ENCODE assay signal across 31 cellular contexts in the genomic region with DNA sequence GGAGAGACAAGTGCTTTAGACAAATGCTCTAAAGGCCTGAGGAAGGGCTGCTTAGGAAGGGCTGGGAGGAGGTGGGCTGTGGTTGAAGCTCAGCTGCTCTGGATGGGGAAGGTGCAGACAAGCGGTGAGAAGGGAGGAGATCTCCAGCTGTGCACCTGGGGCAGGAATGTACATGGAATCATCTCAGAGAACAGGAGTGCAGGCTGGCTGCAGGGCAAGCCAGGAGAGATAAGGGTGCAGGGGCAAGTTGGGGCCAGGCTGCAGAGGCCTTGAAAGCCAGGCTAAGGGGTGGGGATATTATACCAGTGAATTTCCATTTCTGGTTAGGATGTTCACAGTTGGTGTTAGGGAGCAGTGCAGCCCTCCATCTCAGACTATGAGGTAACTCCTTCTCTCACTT. TPM values are rescaled to one million over a fixed set of nuclear protein-coding genes. Genes with fewer than 3 reads are reported as not detected.
"Had no signal": no experiment of that assay in that cellular context is flagged by ENCODE, and none has a peak within 500 bp of the region (broad histone marks: within the 10 kb centered on the region; RNA-seq: fewer than 3 reads in every experiment).

No MANE protein-coding gene starts in this region.

- H3K4me3 Mint-ChIP-seq: activated CD4-positive, alpha-beta memory T cell treated with anti-CD3 and anti-CD28 coated beads for 36 hours; activated CD4-positive, alpha-beta T cell treated with anti-CD3 and anti-CD28 coated beads for 36 hours; activated CD4-positive, alpha-beta T cell treated with anti-CD3 and anti-CD28 coated beads, Interleukin-2, amount 10 ng/mL, durations not matched to agents 24 days and 14 days; activated CD8-positive, alpha-beta memory T cell treated with anti-CD3 and anti-CD28 coated beads, Interleukin-2, amount 10 ng/mL, durations not matched to agents 7 days and 5 days; activated CD8-positive, alpha-beta T cell treated with anti-CD3 and anti-CD28 coated beads, Interleukin-2, amount 10 ng/mL, durations not matched to agents 7 days and 5 days; activated naive CD8-positive, alpha-beta T cell; activated T-helper 1 cell treated with anti-CD3 and anti-CD28 coated beads, Interleukin-12 subunit alpha, Interleukin-12 subunit beta, Interleukin-2, Interleukin-4 antibody, amounts not matched to agents 30 ng/mL and 10 ng/mL and 1 ng/mL, durations not matched to agents 14 hours and 24 hours and 36 hours; T-helper 17 cell; T-helper 2 cell treated with Interferon-gamma antibody and Interleukin-4, amounts not matched to agents 5 μg/mL and 100 μg/mL, for 36 hours had no signal

- H3K36me3 ChIP-seq: brain microvascular endothelial cell had no signal

- DNase-seq: activated CD4-positive, alpha-beta memory T cell treated with anti-CD3 and anti-CD28 coated beads for 36 hours; activated CD4-positive, alpha-beta T cell treated with anti-CD3 and anti-CD28 coated beads for 36 hours; activated CD4-positive, alpha-beta T cell treated with anti-CD3 and anti-CD28 coated beads, Interleukin-2, amount 10 ng/mL, durations not matched to agents 24 days and 14 days; activated CD4-positive, CD25-positive, alpha-beta regulatory T cell; activated CD4-positive, CD25-positive, alpha-beta regulatory T cell treated with anti-CD3 and anti-CD28 coated beads, Interleukin-2, amount 50 U/mL, for 72 hours; activated CD8-positive, alpha-beta memory T cell treated with anti-CD3 and anti-CD28 coated beads, Interleukin-2, amount 10 ng/mL, durations not matched to agents 7 days and 5 days; activated CD8-positive, alpha-beta memory T cell treated with anti-CD3 and anti-CD28 coated beads, Interleukin-2, amount 50 U/mL, for 4 hours; activated CD8-positive, alpha-beta T cell treated with anti-CD3 and anti-CD28 coated beads, Interleukin-2, amount 10 ng/mL, durations not matched to agents 7 days and 5 days; activated effector memory CD4-positive, alpha-beta T cell treated with anti-CD3 and anti-CD28 coated beads, Interleukin-2, amount 50 U/mL, for 16 hours; activated naive CD4-positive, alpha-beta T cell treated with anti-CD3 and anti-CD28 coated beads, Interleukin-2, amount 50 U/mL, for 16 hours; activated T-cell treated with anti-CD3 and anti-CD28 coated beads, Interleukin-2, amount 50 U/mL, for 1 hour; activated T-cell treated with anti-CD3 and anti-CD28 coated beads, Interleukin-2, amount 50 U/mL, for 48 hours; amniotic stem cell; anterior cingulate cortex; brain microvascular endothelial cell; caudate nucleus; effector CD8-positive, alpha-beta T cell; foreskin fibroblast; head of caudate nucleus; T-helper 1 cell; T-helper 17 cell; T1000 had no signal

- H3K36me3 Mint-ChIP-seq: activated CD4-positive, alpha-beta memory T cell treated with anti-CD3 and anti-CD28 coated beads for 36 hours; activated CD8-positive, alpha-beta memory T cell treated with anti-CD3 and anti-CD28 coated beads, Interleukin-2, amount 10 ng/mL, durations not matched to agents 7 days and 5 days; activated naive CD8-positive, alpha-beta T cell had no signal

- ATAC-seq: activated CD4-positive, alpha-beta T cell treated with anti-CD3 and anti-CD28 coated beads for 36 hours; activated CD8-positive, alpha-beta memory T cell treated with anti-CD3 and anti-CD28 coated beads, Interleukin-2, amount 10 ng/mL, durations not matched to agents 7 days and 5 days; activated CD8-positive, alpha-beta T cell treated with anti-CD3 and anti-CD28 coated beads, Interleukin-2, amount 10 ng/mL, durations not matched to agents 7 days and 5 days; esophagus mucosa; T-helper 17 cell had no signal

- H3K27ac ChIP-seq: brain microvascular endothelial cell had no signal

- H3K4me1 Mint-ChIP-seq: activated CD4-positive, alpha-beta T cell treated with anti-CD3 and anti-CD28 coated beads for 36 hours; activated CD4-positive, alpha-beta T cell treated with anti-CD3 and anti-CD28 coated beads, Interleukin-2, amount 10 ng/mL, durations not matched to agents 24 days and 14 days; activated CD8-positive, alpha-beta memory T cell treated with anti-CD3 and anti-CD28 coated beads, Interleukin-2, amount 10 ng/mL, durations not matched to agents 7 days and 5 days; T-helper 17 cell had no signal

- H3K27ac Mint-ChIP-seq: activated CD4-positive, alpha-beta memory T cell treated with anti-CD3 and anti-CD28 coated beads for 36 hours; activated CD4-positive, alpha-beta T cell treated with anti-CD3 and anti-CD28 coated beads for 36 hours; activated CD4-positive, alpha-beta T cell treated with anti-CD3 and anti-CD28 coated beads, Interleukin-2, amount 10 ng/mL, durations not matched to agents 24 days and 14 days; activated CD8-positive, alpha-beta memory T cell treated with anti-CD3 and anti-CD28 coated beads, Interleukin-2, amount 10 ng/mL, durations not matched to agents 7 days and 5 days; activated CD8-positive, alpha-beta T cell treated with anti-CD3 and anti-CD28 coated beads, Interleukin-2, amount 10 ng/mL, durations not matched to agents 7 days and 5 days; activated naive CD8-positive, alpha-beta T cell; activated T-helper 1 cell treated with anti-CD3 and anti-CD28 coated beads, Interleukin-12 subunit alpha, Interleukin-12 subunit beta, Interleukin-2, Interleukin-4 antibody, amounts not matched to agents 30 ng/mL and 10 ng/mL and 1 ng/mL, durations not matched to agents 14 hours and 24 hours and 36 hours; activated T-helper 2 cell treated with anti-CD3 and anti-CD28 coated beads, Interferon-gamma antibody, Interleukin-2, Interleukin-4, amounts not matched to agents 10 μg/mL and 5 μg/mL and 100 μg/mL, durations not matched to agents 14 hours and 24 hours and 36 hours; T-helper 17 cell; T-helper 2 cell treated with Interferon-gamma antibody and Interleukin-4, amounts not matched to agents 5 μg/mL and 100 μg/mL, for 36 hours had no signal

- H3K9me3 Mint-ChIP-seq: activated CD4-positive, alpha-beta T cell treated with anti-CD3 and anti-CD28 coated beads, Interleukin-2, amount 10 ng/mL, durations not matched to agents 24 days and 14 days; activated T-helper 1 cell treated with anti-CD3 and anti-CD28 coated beads, Interleukin-12 subunit alpha, Interleukin-12 subunit beta, Interleukin-2, Interleukin-4 antibody, amounts not matched to agents 30 ng/mL and 10 ng/mL and 1 ng/mL, durations not matched to agents 14 hours and 24 hours and 36 hours; activated T-helper 2 cell treated with anti-CD3 and anti-CD28 coated beads, Interferon-gamma antibody, Interleukin-2, Interleukin-4, amounts not matched to agents 10 μg/mL and 5 μg/mL and 100 μg/mL, durations not matched to agents 14 hours and 24 hours and 36 hours; T-helper 2 cell treated with Interferon-gamma antibody and Interleukin-4, amounts not matched to agents 5 μg/mL and 100 μg/mL, for 36 hours had no signal

RNA-seq across cellular contexts. Expression of a gene that starts 4.2 kb away (rescaled TPM):
- total RNA-seq: activated CD4-positive, alpha-beta memory T cell treated with anti-CD3 and anti-CD28 coated beads for 36 hours; activated CD4-positive, alpha-beta T cell treated with anti-CD3 and anti-CD28 coated beads for 36 hours; activated CD4-positive, alpha-beta T cell treated with anti-CD3 and anti-CD28 coated beads, Interleukin-2, amount 10 ng/mL, durations not matched to agents 24 days and 14 days; activated CD8-positive, alpha-beta memory T cell treated with anti-CD3 and anti-CD28 coated beads for 36 hours; activated CD8-positive, alpha-beta memory T cell treated with anti-CD3 and anti-CD28 coated beads, Interleukin-2, amount 10 ng/mL, durations not matched to agents 7 days and 5 days; activated CD8-positive, alpha-beta T cell treated with anti-CD3 and anti-CD28 coated beads, Interleukin-2, amount 10 ng/mL, durations not matched to agents 7 days and 5 days; activated T-helper 1 cell treated with anti-CD3 and anti-CD28 coated beads, Interleukin-12 subunit alpha, Interleukin-12 subunit beta, Interleukin-2, Interleukin-4 antibody, amounts not matched to agents 30 ng/mL and 10 ng/mL and 1 ng/mL, durations not matched to agents 14 hours and 24 hours and 36 hours; activated T-helper 2 cell treated with anti-CD3 and anti-CD28 coated beads, Interferon-gamma antibody, Interleukin-2, Interleukin-4, amounts not matched to agents 10 μg/mL and 5 μg/mL and 100 μg/mL, durations not matched to agents 14 hours and 24 hours and 36 hours; astrocyte; chondrocyte; epithelial cell of proximal tubule; esophagus mucosa; T-helper 17 cell had no signal
